15 cellular contexts compared by ENCODE assay signal in genomic region chr17:1625053-1625452, GRCh38. TPM values are rescaled to one million over a fixed set of nuclear protein-coding genes. Genes with fewer than 3 reads are reported as not detected.
"Had no signal": no experiment of that assay in that cellular context is flagged by ENCODE, and none has a peak within 500 bp of the region (broad histone marks: within the 10 kb centered on the region; RNA-seq: fewer than 3 reads in every experiment).

No MANE protein-coding gene starts in this region.

- H3K9ac ChIP-seq: neural progenitor cell had no signal

- ATAC-seq: activated CD8-positive, alpha-beta T cell treated with anti-CD3 and anti-CD28 coated beads for 36 hours; foreskin keratinocyte; T-helper 17 cell had no signal

- DNase-seq: activated CD4-positive, alpha-beta T cell treated with anti-CD3 and anti-CD28 coated beads for 48 hours; activated CD8-positive, alpha-beta T cell treated with anti-CD3 and anti-CD28 coated beads for 36 hours; activated gamma-delta T cell; activated T-cell treated with anti-CD3 and anti-CD28 coated beads, Interleukin-2, amount 50 U/mL, for 48 hours; cortex of kidney; effector memory CD4-positive, alpha-beta T cell; foreskin keratinocyte; glutamatergic neuron; kidney glomerular epithelial cell; stimulated activated CD4-positive, alpha-beta T cell treated with anti-CD3 and anti-CD28 coated beads, Interleukin-12 subunit alpha, Interleukin-12 subunit beta, amount 100 ng/mL, for 4 hours; stimulated activated CD4-positive, alpha-beta T cell treated with anti-CD3 and anti-CD28 coated beads, Interleukin-2, amount 100 ng/mL, for 24 hours; T-helper 17 cell had no signal

- H3K4me1 ChIP-seq: foreskin keratinocyte had no signal

- H3K27ac ChIP-seq: foreskin keratinocyte, neural progenitor cell, thoracic aorta had no signal

- H3K36me3 ChIP-seq: neural progenitor cell, thoracic aorta had no signal

- FAIRE-seq: urothelium cell line had no signal

- H3K4me3 ChIP-seq: neural progenitor cell, thoracic aorta had no signal

- H2AFZ ChIP-seq: neural progenitor cell had no signal

- H3K9me3 ChIP-seq: thoracic aorta had no signal

RNA-seq across cellular contexts. Expression of gene SCARF1, which starts 20.5 kb away (rescaled TPM):
- total RNA-seq: foreskin keratinocyte had no signal
